Comparison of ENCODE assay signal across 25 cellular contexts in genomic region chr7:27842094-27842493, GRCh38.
A peak's percentile ranks its signal among the peaks of the same experiment; 100 is the strongest.
DNase-seq lines count a peak whose midpoint lies in the region; ATAC-seq and TF ChIP-seq lines count a peak whose summit lies in the region.
"Had no signal": no experiment of that assay in that cellular context is flagged by ENCODE, and none has a peak within 500 bp of the region (broad histone marks: within the 10 kb centered on the region; RNA-seq: fewer than 3 reads in every experiment).

No MANE protein-coding gene starts in this region.

- peak overlapping the region; percentile 48 for H3K4me2 ChIP-seq in neural progenitor cell
- H3K4me2 ChIP-seq: KMS-11 had no signal

- H2AFZ ChIP-seq in neural progenitor cell (replicated peaks): peak overlapping the region; percentile 19

- H3K9me3 Mint-ChIP-seq in endodermal cell: no peaks in the 10 kb centered on the region
- H3K9me3 Mint-ChIP-seq in neural progenitor cell: no peaks in the 10 kb centered on the region
- H3K9me3 Mint-ChIP-seq: activated CD4-positive, alpha-beta memory T cell treated with anti-CD3 and anti-CD28 coated beads, Interleukin-2, amount 10 ng/mL, durations not matched to agents 7 days and 5 days; CD4-positive, alpha-beta T cell; nephron progenitor cell; stimulated activated naive CD8-positive, alpha-beta T cell treated with anti-CD3 and anti-CD28 coated beads, Interleukin-15, Interleukin-2, amounts not matched to agents 100 ng/mL and 50 ng/mL, for 24 hours had no signal

- H3K4me3 Mint-ChIP-seq in endodermal cell (no peak overlapping the region), neural progenitor cell (no peak overlapping the region)
- H3K4me3 Mint-ChIP-seq: activated CD4-positive, alpha-beta memory T cell treated with anti-CD3 and anti-CD28 coated beads, Interleukin-2, amount 10 ng/mL, durations not matched to agents 7 days and 5 days; CD4-positive, alpha-beta T cell; nephron progenitor cell; stimulated activated naive CD8-positive, alpha-beta T cell treated with anti-CD3 and anti-CD28 coated beads, Interleukin-15, Interleukin-2, amounts not matched to agents 100 ng/mL and 50 ng/mL, for 24 hours had no signal

- H3F3A ChIP-seq in neural progenitor cell (ENCODE audit: low read depth): peaks cover 31% of the 10 kb centered on the region

- peak; percentile 71 for DNase-seq in D341Med (ENCODE audit: low spot score)
- DNase-seq in NCI-H82 treated with DMSO at 0.1 percent for 48 hours (lab: John Stamatoyannopoulos, UW; ENCODE audit: unreplicated experiment): peak; percentile 56
- DNase-seq in endodermal cell: no peak
- DNase-seq in neural progenitor cell (ENCODE audit: low spot score): peak; percentile 66
- no peak for DNase-seq in A172 (ENCODE audit: low spot score)
- DNase-seq in HCEC 1CT: no peak
- DNase-seq: activated CD4-positive, alpha-beta memory T cell treated with anti-CD3 and anti-CD28 coated beads, Interleukin-2, amount 10 ng/mL, durations not matched to agents 7 days and 5 days; activated gamma-delta T cell; body of pancreas; CD4-positive, alpha-beta T cell; DMS53; effector CD4-positive, alpha-beta T cell; erythroblast; hippocampal formation; mucosa of descending colon; NCI-H1436 treated with DMSO at 0.1 percent for 48 hours; NCI-H446 treated with DMSO at 0.1 percent for 48 hours; nephron progenitor cell; PC-3; Right ventricle myocardium superior had no signal

- H3K27ac ChIP-seq in endodermal cell (ENCODE audit: low read depth, low read length) (no peak overlapping the region), neural progenitor cell (peak overlapping the region; percentile 21)
- H3K27ac ChIP-seq: body of pancreas, KMS-11 had no signal

- 70 to 74% methylated on average over 6 to 10 of the region's 10 CpGs for WGBS in endodermal cell (ENCODE audit: insufficient coverage in 1 of 2, insufficient read length in 1 of 2), 2 experiments

- H3K4me1 ChIP-seq in endodermal cell (ENCODE audit: control insufficient read depth, insufficient read depth, low read length) (peaks cover 9% of the 10 kb centered on the region), neural progenitor cell (peaks cover 31% of the 10 kb centered on the region)

- H3K9me3 ChIP-seq in endodermal cell (ENCODE audit: control insufficient read depth, low read length) (no peaks in the 10 kb centered on the region), neural progenitor cell (ENCODE audit: low read depth) (no peaks in the 10 kb centered on the region)
- H3K9me3 ChIP-seq: body of pancreas, mucosa of descending colon had no signal

- H3K27me3 ChIP-seq in endodermal cell (ENCODE audit: control insufficient read depth, insufficient read depth, low read length, poor library complexity, severe bottlenecking): no peaks in the 10 kb centered on the region
- H3K27me3 ChIP-seq in neural progenitor cell: no peaks in the 10 kb centered on the region
- H3K27me3 ChIP-seq: body of pancreas had no signal

- H3K4me1 Mint-ChIP-seq in endodermal cell: peaks cover 15% of the 10 kb centered on the region
- peaks cover 20% of the 10 kb centered on the region for H3K4me1 Mint-ChIP-seq in neural progenitor cell

- H3K27me3 Mint-ChIP-seq in endodermal cell (ENCODE audit: insufficient read depth) (no peaks in the 10 kb centered on the region), neural progenitor cell (ENCODE audit: insufficient read depth, low read depth) (no peaks in the 10 kb centered on the region)
- H3K27me3 Mint-ChIP-seq: activated CD4-positive, alpha-beta memory T cell treated with anti-CD3 and anti-CD28 coated beads, Interleukin-2, amount 10 ng/mL, durations not matched to agents 7 days and 5 days; CD4-positive, alpha-beta T cell; stimulated activated naive CD8-positive, alpha-beta T cell treated with anti-CD3 and anti-CD28 coated beads, Interleukin-15, Interleukin-2, amounts not matched to agents 100 ng/mL and 50 ng/mL, for 24 hours had no signal

- H3K27ac Mint-ChIP-seq in endodermal cell (no peak overlapping the region), neural progenitor cell (no peak overlapping the region)
- H3K27ac Mint-ChIP-seq: activated CD4-positive, alpha-beta memory T cell treated with anti-CD3 and anti-CD28 coated beads, Interleukin-2, amount 10 ng/mL, durations not matched to agents 7 days and 5 days; CD4-positive, alpha-beta T cell; nephron progenitor cell; stimulated activated naive CD8-positive, alpha-beta T cell treated with anti-CD3 and anti-CD28 coated beads, Interleukin-15, Interleukin-2, amounts not matched to agents 100 ng/mL and 50 ng/mL, for 24 hours had no signal

- H3K36me3 ChIP-seq in endodermal cell (ENCODE audit: control insufficient read depth, insufficient read depth, low read length) (peaks cover 9% of the 10 kb centered on the region), neural progenitor cell (no peaks in the 10 kb centered on the region)

- ATAC-seq in HG02678 (IDR thresholded peaks at IDR 0.05; ENCODE audit: unreplicated experiment): no peak
- ATAC-seq in GM21515 (IDR thresholded peaks at IDR 0.05; ENCODE audit: unreplicated experiment): no peak
- ATAC-seq: activated CD4-positive, CD25-positive, alpha-beta regulatory T cell treated with anti-CD3 and anti-CD28 coated beads, Interleukin-2, amount 50 U/mL, for 24 hours; mucosa of descending colon; PC-3 had no signal

- peak; percentile 28 for TF ChIP-seq CTCF in endodermal cell (conservative IDR thresholded peaks at IDR 0.05)
- TF ChIP-seq CTCF in neural progenitor cell (IDR thresholded peaks at IDR 0.05): no peak

- H3K9ac ChIP-seq in endodermal cell (ENCODE audit: extremely low read depth, low read length, poor library complexity, severe bottlenecking): no peak overlapping the region
- H3K9ac ChIP-seq in neural progenitor cell: no peak overlapping the region
- H3K9ac ChIP-seq: KMS-11 had no signal

- H3K36me3 Mint-ChIP-seq in endodermal cell (ENCODE audit: low read depth) (peaks cover 23% of the 10 kb centered on the region), neural progenitor cell (peaks cover 2% of the 10 kb centered on the region)

- H4K20me1 ChIP-seq in neural progenitor cell (ENCODE audit: low read depth): no peaks in the 10 kb centered on the region

- no peak overlapping the region for H3K4me3 ChIP-seq in endodermal cell (ENCODE audit: low read length)
- H3K4me3 ChIP-seq in neural progenitor cell: no peak overlapping the region
- H3K4me3 ChIP-seq: body of pancreas, mucosa of descending colon had no signal

- H3K79me2 ChIP-seq in neural progenitor cell (ENCODE audit: low read depth): no peaks in the 10 kb centered on the region

Comparison
In these comparisons a context has a peak if more than half of its experiments do, and no peak if none do; other contexts are left out.
1. DNase-seq: peak in D341Med (single experiment), NCI-H82 treated with DMSO at 0.1 percent for 48 hours (single experiment) and neural progenitor cell (single experiment); none in endodermal cell (single experiment), A172 (single experiment) and HCEC 1CT (single experiment).